Comparison of ENCODE assay signal across 1 cellular context in the genomic region with DNA sequence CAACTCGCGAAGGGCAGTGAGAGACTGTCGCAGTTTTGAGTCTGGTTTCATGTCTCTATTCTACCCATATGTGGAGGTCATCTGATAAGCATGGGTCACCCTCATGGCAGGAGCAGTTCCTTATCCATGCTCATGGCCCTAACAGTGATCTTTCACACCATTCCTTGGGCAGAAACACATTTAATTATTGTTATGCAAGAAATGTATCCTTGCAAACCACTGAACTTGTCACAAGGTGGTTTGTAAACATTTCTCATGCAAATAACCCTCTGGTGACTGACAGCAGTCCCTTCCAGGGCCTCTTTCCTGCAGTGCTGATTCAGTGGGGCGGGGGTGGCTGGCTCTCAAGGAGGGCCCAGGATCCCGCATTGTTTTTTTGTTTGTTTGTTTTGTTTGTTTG.
TF ChIP-seq lines count a peak whose summit lies in the region.

No MANE protein-coding gene starts in this region.

TF ChIP-seq in K562, 482 proteins besides CTCF, POLR2A, EP300 and RAD21 (continued from another document and continues in another):
- TF ChIP-seq, protein P1, sequence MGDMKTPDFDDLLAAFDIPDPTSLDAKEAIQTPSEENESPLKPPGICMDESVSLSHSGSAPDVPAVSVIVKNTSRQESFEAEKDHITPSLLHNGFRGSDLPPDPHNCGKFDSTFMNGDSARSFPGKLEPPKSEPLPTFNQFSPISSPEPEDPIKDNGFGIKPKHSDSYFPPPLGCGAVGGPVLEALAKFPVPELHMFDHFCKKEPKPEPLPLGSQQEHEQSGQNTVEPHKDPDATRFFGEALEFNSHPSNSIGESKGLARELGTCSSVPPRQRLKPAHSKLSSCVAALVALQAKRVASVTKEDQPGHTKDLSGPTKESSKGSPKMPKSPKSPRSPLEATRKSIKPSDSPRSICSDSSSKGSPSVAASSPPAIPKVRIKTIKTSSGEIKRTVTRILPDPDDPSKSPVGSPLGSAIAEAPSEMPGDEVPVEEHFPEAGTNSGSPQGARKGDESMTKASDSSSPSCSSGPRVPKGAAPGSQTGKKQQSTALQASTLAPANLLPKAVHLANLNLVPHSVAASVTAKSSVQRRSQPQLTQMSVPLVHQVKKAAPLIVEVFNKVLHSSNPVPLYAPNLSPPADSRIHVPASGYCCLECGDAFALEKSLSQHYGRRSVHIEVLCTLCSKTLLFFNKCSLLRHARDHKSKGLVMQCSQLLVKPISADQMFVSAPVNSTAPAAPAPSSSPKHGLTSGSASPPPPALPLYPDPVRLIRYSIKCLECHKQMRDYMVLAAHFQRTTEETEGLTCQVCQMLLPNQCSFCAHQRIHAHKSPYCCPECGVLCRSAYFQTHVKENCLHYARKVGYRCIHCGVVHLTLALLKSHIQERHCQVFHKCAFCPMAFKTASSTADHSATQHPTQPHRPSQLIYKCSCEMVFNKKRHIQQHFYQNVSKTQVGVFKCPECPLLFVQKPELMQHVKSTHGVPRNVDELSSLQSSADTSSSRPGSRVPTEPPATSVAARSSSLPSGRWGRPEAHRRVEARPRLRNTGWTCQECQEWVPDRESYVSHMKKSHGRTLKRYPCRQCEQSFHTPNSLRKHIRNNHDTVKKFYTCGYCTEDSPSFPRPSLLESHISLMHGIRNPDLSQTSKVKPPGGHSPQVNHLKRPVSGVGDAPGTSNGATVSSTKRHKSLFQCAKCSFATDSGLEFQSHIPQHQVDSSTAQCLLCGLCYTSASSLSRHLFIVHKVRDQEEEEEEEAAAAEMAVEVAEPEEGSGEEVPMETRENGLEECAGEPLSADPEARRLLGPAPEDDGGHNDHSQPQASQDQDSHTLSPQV (IDR thresholded peaks at IDR 0.05), result peak; percentile 85
- TF ChIP-seq, protein P2, sequence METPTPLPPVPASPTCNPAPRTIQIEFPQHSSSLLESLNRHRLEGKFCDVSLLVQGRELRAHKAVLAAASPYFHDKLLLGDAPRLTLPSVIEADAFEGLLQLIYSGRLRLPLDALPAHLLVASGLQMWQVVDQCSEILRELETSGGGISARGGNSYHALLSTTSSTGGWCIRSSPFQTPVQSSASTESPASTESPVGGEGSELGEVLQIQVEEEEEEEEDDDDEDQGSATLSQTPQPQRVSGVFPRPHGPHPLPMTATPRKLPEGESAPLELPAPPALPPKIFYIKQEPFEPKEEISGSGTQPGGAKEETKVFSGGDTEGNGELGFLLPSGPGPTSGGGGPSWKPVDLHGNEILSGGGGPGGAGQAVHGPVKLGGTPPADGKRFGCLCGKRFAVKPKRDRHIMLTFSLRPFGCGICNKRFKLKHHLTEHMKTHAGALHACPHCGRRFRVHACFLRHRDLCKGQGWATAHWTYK (CRISPR knock-in tag; IDR thresholded peaks at IDR 0.05), result peak; percentile 30; the same call in 1 of the 2 replicates
- TF ChIP-seq POLR2AphosphoS5 (IDR thresholded peaks at IDR 0.05; ENCODE audit: control insufficient read depth, insufficient read depth, low read depth, low read length), result no peak
- no peak for TF ChIP-seq ZNF79 (CRISPR knock-in tag; IDR thresholded peaks at IDR 0.05; ENCODE audit: low read depth)
- no peak for TF ChIP-seq RFX5 (IDR thresholded peaks at IDR 0.05; ENCODE audit: low read depth, low read length)
- TF ChIP-seq, protein P3, sequence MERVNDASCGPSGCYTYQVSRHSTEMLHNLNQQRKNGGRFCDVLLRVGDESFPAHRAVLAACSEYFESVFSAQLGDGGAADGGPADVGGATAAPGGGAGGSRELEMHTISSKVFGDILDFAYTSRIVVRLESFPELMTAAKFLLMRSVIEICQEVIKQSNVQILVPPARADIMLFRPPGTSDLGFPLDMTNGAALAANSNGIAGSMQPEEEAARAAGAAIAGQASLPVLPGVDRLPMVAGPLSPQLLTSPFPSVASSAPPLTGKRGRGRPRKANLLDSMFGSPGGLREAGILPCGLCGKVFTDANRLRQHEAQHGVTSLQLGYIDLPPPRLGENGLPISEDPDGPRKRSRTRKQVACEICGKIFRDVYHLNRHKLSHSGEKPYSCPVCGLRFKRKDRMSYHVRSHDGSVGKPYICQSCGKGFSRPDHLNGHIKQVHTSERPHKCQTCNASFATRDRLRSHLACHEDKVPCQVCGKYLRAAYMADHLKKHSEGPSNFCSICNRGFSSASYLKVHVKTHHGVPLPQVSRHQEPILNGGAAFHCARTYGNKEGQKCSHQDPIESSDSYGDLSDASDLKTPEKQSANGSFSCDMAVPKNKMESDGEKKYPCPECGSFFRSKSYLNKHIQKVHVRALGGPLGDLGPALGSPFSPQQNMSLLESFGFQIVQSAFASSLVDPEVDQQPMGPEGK (CRISPR knock-in tag; IDR thresholded peaks at IDR 0.05; ENCODE audit: borderline replicate concordance), result no peak
- TF ChIP-seq, protein P4, sequence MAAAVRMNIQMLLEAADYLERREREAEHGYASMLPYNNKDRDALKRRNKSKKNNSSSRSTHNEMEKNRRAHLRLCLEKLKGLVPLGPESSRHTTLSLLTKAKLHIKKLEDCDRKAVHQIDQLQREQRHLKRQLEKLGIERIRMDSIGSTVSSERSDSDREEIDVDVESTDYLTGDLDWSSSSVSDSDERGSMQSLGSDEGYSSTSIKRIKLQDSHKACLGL (CRISPR knock-in tag; IDR thresholded peaks at IDR 0.05; ENCODE audit: borderline replicate concordance, poor library complexity, severe bottlenecking), result no peak
- TF ChIP-seq MTA3 (IDR thresholded peaks at IDR 0.05; ENCODE audit: borderline replicate concordance), result peak; percentile 58; the same call in 1 of the 2 replicates
- TF ChIP-seq PCBP2 (IDR thresholded peaks at IDR 0.05; ENCODE audit: low read depth, low read length, poor library complexity, severe bottlenecking), result no peak
- TF ChIP-seq, protein P5, sequence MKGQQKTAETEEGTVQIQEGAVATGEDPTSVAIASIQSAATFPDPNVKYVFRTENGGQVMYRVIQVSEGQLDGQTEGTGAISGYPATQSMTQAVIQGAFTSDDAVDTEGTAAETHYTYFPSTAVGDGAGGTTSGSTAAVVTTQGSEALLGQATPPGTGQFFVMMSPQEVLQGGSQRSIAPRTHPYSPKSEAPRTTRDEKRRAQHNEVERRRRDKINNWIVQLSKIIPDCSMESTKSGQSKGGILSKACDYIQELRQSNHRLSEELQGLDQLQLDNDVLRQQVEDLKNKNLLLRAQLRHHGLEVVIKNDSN (CRISPR knock-in tag; IDR thresholded peaks at IDR 0.05), result no peak
- TF ChIP-seq ZNF347 (CRISPR knock-in tag; IDR thresholded peaks at IDR 0.05; ENCODE audit: low read depth), result no peak
- TF ChIP-seq CEBPG (CRISPR knock-in tag; IDR thresholded peaks at IDR 0.05), result no peak
- TF ChIP-seq CEBPG (tag; conservative IDR thresholded peaks at IDR 0.05 in 1 of 2, IDR thresholded peaks at IDR 0.05 in 1 of 2), result peak; percentile 57 to 79
- TF ChIP-seq, protein P6, sequence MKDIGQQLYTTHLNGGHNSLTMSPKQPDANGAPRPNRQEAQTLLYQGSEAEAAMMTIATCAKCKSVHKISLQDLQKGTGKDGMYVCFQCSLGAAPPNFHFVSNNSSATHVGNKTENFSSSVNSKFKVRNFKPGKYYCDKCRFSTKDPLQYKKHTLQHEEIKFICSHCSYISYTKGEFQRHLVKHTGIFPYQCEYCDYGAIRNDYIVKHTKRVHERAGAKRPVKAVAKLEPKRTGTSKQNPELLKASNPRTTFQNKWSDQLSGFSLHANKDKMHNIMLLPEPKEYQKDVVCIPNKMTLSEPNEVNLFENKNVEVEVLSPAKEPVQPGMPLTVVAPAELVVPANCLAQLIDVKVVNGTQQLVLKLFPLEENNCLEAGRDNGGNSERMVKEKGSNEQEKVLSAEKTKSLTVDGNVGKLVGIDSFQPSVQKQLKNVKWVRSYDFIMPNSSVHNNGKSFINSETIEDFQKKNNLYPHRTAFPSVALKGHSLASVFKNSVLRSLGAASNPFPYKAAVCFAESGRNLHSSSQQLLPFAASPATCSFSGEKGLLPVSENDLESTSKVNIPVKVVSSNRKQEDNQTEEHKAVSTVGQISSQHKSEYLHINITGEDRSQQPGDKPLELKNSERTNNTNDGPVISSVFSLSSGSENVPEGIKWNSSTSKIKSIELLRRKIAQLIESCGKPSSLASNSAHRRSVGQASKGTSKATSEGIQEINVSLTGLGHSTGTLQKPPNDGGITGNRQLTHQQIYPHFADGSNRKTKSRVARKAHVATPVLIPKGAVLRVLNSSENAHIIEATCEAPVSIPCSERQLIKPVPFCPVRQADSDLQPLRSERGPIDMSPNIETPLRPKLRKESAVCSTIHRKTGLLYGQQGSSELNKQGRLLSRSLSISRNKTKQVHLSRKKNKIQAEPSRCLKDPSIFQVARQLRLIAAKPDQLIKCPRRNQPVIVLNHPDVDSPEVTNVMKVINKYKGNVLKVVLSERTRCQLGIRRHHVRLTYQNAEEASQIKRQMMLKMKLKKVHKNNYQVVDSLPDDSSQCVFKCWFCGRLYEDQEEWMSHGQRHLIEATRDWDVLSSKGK (CRISPR knock-in tag; IDR thresholded peaks at IDR 0.05), result no peak
- peak; percentile 45; the same call in 1 of the 2 replicates for TF ChIP-seq MEF2D (tag; conservative IDR thresholded peaks at IDR 0.05; ENCODE audit: low read depth)
- TF ChIP-seq GABPB1 (CRISPR knock-in tag; IDR thresholded peaks at IDR 0.05), result no peak
- TF ChIP-seq DPF2 (IDR thresholded peaks at IDR 0.05), result peak; percentile 67
- TF ChIP-seq HDAC2 (IDR thresholded peaks at IDR 0.05), result peak; percentile 34; the same call in 1 of the 2 replicates
- TF ChIP-seq, protein P7, sequence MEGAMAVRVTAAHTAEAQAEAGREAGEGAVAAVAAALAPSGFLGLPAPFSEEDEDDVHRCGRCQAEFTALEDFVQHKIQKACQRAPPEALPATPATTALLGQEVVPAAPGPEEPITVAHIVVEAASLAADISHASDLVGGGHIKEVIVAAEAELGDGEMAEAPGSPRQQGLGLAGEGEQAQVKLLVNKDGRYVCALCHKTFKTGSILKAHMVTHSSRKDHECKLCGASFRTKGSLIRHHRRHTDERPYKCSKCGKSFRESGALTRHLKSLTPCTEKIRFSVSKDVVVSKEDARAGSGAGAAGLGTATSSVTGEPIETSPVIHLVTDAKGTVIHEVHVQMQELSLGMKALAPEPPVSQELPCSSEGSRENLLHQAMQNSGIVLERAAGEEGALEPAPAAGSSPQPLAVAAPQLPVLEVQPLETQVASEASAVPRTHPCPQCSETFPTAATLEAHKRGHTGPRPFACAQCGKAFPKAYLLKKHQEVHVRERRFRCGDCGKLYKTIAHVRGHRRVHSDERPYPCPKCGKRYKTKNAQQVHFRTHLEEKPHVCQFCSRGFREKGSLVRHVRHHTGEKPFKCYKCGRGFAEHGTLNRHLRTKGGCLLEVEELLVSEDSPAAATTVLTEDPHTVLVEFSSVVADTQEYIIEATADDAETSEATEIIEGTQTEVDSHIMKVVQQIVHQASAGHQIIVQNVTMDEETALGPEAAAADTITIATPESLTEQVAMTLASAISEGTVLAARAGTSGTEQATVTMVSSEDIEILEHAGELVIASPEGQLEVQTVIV (CRISPR knock-in tag; IDR thresholded peaks at IDR 0.05; ENCODE audit: borderline replicate concordance), result no peak
- TF ChIP-seq, protein P8, sequence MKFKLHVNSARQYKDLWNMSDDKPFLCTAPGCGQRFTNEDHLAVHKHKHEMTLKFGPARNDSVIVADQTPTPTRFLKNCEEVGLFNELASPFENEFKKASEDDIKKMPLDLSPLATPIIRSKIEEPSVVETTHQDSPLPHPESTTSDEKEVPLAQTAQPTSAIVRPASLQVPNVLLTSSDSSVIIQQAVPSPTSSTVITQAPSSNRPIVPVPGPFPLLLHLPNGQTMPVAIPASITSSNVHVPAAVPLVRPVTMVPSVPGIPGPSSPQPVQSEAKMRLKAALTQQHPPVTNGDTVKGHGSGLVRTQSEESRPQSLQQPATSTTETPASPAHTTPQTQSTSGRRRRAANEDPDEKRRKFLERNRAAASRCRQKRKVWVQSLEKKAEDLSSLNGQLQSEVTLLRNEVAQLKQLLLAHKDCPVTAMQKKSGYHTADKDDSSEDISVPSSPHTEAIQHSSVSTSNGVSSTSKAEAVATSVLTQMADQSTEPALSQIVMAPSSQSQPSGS (CRISPR knock-in tag; IDR thresholded peaks at IDR 0.05), result no peak
- no peak for TF ChIP-seq GTF2F1 (IDR thresholded peaks at IDR 0.05; ENCODE audit: low read depth, low read length)
- TF ChIP-seq, protein P9, sequence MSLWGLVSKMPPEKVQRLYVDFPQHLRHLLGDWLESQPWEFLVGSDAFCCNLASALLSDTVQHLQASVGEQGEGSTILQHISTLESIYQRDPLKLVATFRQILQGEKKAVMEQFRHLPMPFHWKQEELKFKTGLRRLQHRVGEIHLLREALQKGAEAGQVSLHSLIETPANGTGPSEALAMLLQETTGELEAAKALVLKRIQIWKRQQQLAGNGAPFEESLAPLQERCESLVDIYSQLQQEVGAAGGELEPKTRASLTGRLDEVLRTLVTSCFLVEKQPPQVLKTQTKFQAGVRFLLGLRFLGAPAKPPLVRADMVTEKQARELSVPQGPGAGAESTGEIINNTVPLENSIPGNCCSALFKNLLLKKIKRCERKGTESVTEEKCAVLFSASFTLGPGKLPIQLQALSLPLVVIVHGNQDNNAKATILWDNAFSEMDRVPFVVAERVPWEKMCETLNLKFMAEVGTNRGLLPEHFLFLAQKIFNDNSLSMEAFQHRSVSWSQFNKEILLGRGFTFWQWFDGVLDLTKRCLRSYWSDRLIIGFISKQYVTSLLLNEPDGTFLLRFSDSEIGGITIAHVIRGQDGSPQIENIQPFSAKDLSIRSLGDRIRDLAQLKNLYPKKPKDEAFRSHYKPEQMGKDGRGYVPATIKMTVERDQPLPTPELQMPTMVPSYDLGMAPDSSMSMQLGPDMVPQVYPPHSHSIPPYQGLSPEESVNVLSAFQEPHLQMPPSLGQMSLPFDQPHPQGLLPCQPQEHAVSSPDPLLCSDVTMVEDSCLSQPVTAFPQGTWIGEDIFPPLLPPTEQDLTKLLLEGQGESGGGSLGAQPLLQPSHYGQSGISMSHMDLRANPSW (CRISPR knock-in tag; IDR thresholded peaks at IDR 0.05), result no peak
- TF ChIP-seq ZNF134 (CRISPR knock-in tag; conservative IDR thresholded peaks at IDR 0.05), result no peak
- peak; percentile 69 for TF ChIP-seq ARID1B (IDR thresholded peaks at IDR 0.05)
- no peak for TF ChIP-seq ZNF3 (CRISPR knock-in tag; IDR thresholded peaks at IDR 0.05)
- no peak for TF ChIP-seq CREBBP (IDR thresholded peaks at IDR 0.05; ENCODE audit: low read depth, low read length)
- peak; percentile 65; the same call in 1 of the 2 replicates for TF ChIP-seq SOX6 (IDR thresholded peaks at IDR 0.05)
- no peak; the same call in 1 of the 2 replicates for TF ChIP-seq ZNF76 (CRISPR knock-in tag; IDR thresholded peaks at IDR 0.05; ENCODE audit: borderline replicate concordance)
- no peak for TF ChIP-seq ZNF217 (CRISPR knock-in tag; IDR thresholded peaks at IDR 0.05)
- TF ChIP-seq ZNF696 (CRISPR knock-in tag; conservative IDR thresholded peaks at IDR 0.05), result no peak
- no peak for TF ChIP-seq ASH1L (IDR thresholded peaks at IDR 0.05; ENCODE audit: borderline replicate concordance, low read depth, partially characterized antibody)
- TF ChIP-seq, protein P10, sequence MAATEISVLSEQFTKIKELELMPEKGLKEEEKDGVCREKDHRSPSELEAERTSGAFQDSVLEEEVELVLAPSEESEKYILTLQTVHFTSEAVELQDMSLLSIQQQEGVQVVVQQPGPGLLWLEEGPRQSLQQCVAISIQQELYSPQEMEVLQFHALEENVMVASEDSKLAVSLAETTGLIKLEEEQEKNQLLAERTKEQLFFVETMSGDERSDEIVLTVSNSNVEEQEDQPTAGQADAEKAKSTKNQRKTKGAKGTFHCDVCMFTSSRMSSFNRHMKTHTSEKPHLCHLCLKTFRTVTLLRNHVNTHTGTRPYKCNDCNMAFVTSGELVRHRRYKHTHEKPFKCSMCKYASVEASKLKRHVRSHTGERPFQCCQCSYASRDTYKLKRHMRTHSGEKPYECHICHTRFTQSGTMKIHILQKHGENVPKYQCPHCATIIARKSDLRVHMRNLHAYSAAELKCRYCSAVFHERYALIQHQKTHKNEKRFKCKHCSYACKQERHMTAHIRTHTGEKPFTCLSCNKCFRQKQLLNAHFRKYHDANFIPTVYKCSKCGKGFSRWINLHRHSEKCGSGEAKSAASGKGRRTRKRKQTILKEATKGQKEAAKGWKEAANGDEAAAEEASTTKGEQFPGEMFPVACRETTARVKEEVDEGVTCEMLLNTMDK (IDR thresholded peaks at IDR 0.05; ENCODE audit: borderline replicate concordance, insufficient read depth, low read depth, low read length, poor library complexity, severe bottlenecking), result no peak
- no peak for TF ChIP-seq KLF16 (IDR thresholded peaks at IDR 0.05)
- peak; percentile 68; the same call in 1 of the 2 replicates for TF ChIP-seq DMBX1 (CRISPR knock-in tag; IDR thresholded peaks at IDR 0.05; ENCODE audit: borderline replicate concordance)
- TF ChIP-seq EP400 (IDR thresholded peaks at IDR 0.05), result 0 out of 2 replicates have a peak, but pooled peaks have one; percentile 30
